8 cellular contexts compared by ENCODE assay signal in genomic region chr4:148216866-148217814, GRCh38.
DNase-seq lines count a peak whose midpoint lies in the region; ATAC-seq and TF ChIP-seq lines count a peak whose summit lies in the region.

No MANE protein-coding gene starts in this region.

- H3K4me1 ChIP-seq in DND-41 (ENCODE audit: insufficient read depth, low read length) (peaks cover 10% of the 10 kb centered on the region), body of pancreas (peaks cover 36% of the 10 kb centered on the region), sigmoid colon (peaks cover 0 to 48% (median 33%) of the 10 kb centered on the region in 4 donors), vagina (peaks cover 36% of the 10 kb centered on the region)

- no peak overlapping the region for H3K9ac ChIP-seq in DND-41 (ENCODE audit: low read depth, low read length)

- DNase-seq in DND-41 (peak; percentile 39), body of pancreas (peak in 3 of 4 donors; percentile 33 to 45 (median 37)), sigmoid colon (no peak), NCI-H2171 treated with DMSO at 0.1 percent for 48 hours (lab: John Stamatoyannopoulos, UW) (no peak), HEK293T (ENCODE audit: extremely low spot score) (no peak), vagina (ENCODE audit: extremely low spot score in 2 of 2) (no peak)

- H3K4me2 ChIP-seq in DND-41 (ENCODE audit: insufficient read depth, low read length): peak overlapping the region; percentile 52

- ATAC-seq in DND-41 (ENCODE audit: insufficient read depth, low read depth): peak; percentile 89
- peak; percentile 93 for ATAC-seq in GM19455 (IDR thresholded peaks at IDR 0.05; ENCODE audit: unreplicated experiment)
- ATAC-seq in HG03469 (IDR thresholded peaks at IDR 0.05; ENCODE audit: unreplicated experiment): peak; percentile 94
- ATAC-seq in body of pancreas: peak; percentile 57

- H3K36me3 ChIP-seq in DND-41 (ENCODE audit: insufficient read depth, low read length) (no peaks in the 10 kb centered on the region), body of pancreas (replicated peaks in 1 of 2; ENCODE audit: insufficient read depth in 1 of 2, low read depth in 2 of 2) (no peaks in the 10 kb centered on the region), sigmoid colon (no peaks in the 10 kb centered on the region), vagina (no peaks in the 10 kb centered on the region)

- peak overlapping the region; percentile 43 for H2AFZ ChIP-seq in DND-41 (ENCODE audit: low read depth, low read length)

- H3K4me3 ChIP-seq in DND-41 (ENCODE audit: low read depth in 1 of 2, low read length in 2 of 2): peak overlapping the region in 1 of 2 experiments; percentile 42; a peak in 2 of 4 replicates
- no peak overlapping the region for H3K4me3 ChIP-seq in body of pancreas
- peak overlapping the region in 2 of 4 donors; percentile 16 to 22 for H3K4me3 ChIP-seq in sigmoid colon
- H3K4me3 ChIP-seq in vagina: no peak overlapping the region

- TF ChIP-seq CTCF in DND-41 (IDR thresholded peaks at IDR 0.05; ENCODE audit: borderline replicate concordance, extremely low read depth, low read length, poor library complexity, severe bottlenecking) (no peak), body of pancreas (IDR thresholded peaks at IDR 0.05) (no peak), sigmoid colon (IDR thresholded peaks at IDR 0.05) (no peak), vagina (IDR thresholded peaks at IDR 0.05) (no peak)

- TF ChIP-seq EP300 in sigmoid colon (IDR thresholded peaks at IDR 0.05): no peak

- no peaks in the 10 kb centered on the region for H4K20me1 ChIP-seq in DND-41 (ENCODE audit: insufficient read depth, low read length)

- intact Hi-C loops in body of pancreas (cut with DNase I) (no loop called here), sigmoid colon (cut with DNase I) (loop anchor here (5.0 kb wide), 1 partner anchor 225 kb away; the partner anchor contains the start of gene NR3C2), vagina (cut with DNase I) (no loop called here)

- WGBS in body of pancreas, 2 donors: 37 to 46% methylated on average over 5 of the region's 5 CpGs
- 39 to 60% methylated on average over 5 of the region's 5 CpGs for WGBS in sigmoid colon, 2 donors

- POLR2A ChIA-PET in HEK293T (lab: Yijun Ruan, JAX): no interaction called here

- CTCF ChIA-PET in HEK293T (lab: Yijun Ruan, JAX): interaction anchor here (0.6 kb wide), 2 partner anchors 158 to 508 kb away, joined by 3 read pairs; no protein-coding TSS in a partner anchor

- no peaks in the 10 kb centered on the region for H3K27me3 ChIP-seq in DND-41 (ENCODE audit: insufficient read depth, low read length, poor library complexity)
- H3K27me3 ChIP-seq in body of pancreas: no peaks in the 10 kb centered on the region
- H3K27me3 ChIP-seq in sigmoid colon: no peaks in the 10 kb centered on the region
- no peaks in the 10 kb centered on the region for H3K27me3 ChIP-seq in vagina

- H3K27ac ChIP-seq in DND-41 (ENCODE audit: low read length): 0 out of 2 replicates have a peak overlapping the region, but pooled peaks have one; percentile 28
- peak overlapping the region; percentile 44 to 79 (median 68) for H3K27ac ChIP-seq in body of pancreas
- peak overlapping the region in 3 of 4 donors; percentile 19 to 78 (median 75) for H3K27ac ChIP-seq in sigmoid colon
- no peak overlapping the region for H3K27ac ChIP-seq in vagina

- H3K9me3 ChIP-seq in DND-41 (ENCODE audit: insufficient read depth, low read length, severe bottlenecking): no peaks in the 10 kb centered on the region
- H3K9me3 ChIP-seq in body of pancreas: no peaks in the 10 kb centered on the region
- H3K9me3 ChIP-seq in sigmoid colon: no peaks in the 10 kb centered on the region
- no peaks in the 10 kb centered on the region for H3K9me3 ChIP-seq in vagina

- TF ChIP-seq POLR2A in body of pancreas (IDR thresholded peaks at IDR 0.05) (no peak), sigmoid colon (IDR thresholded peaks at IDR 0.05) (no peak), vagina (IDR thresholded peaks at IDR 0.05) (no peak)

- H3K79me2 ChIP-seq in DND-41 (ENCODE audit: insufficient read depth, low read length): no peaks in the 10 kb centered on the region

TF ChIP-seq in HEK293T, 16 proteins besides CTCF, POLR2A, EP300 and RAD21:
- no peak for TF ChIP-seq ZNF384 (IDR thresholded peaks at IDR 0.05)
- TF ChIP-seq TARDBP (IDR thresholded peaks at IDR 0.05): no peak
- TF ChIP-seq HDGF (IDR thresholded peaks at IDR 0.05; ENCODE audit: borderline replicate concordance): no peak
- no peak for TF ChIP-seq ELF4 (IDR thresholded peaks at IDR 0.05)
- no peak for TF ChIP-seq SUZ12 (IDR thresholded peaks at IDR 0.05)
- no peak for TF ChIP-seq NFRKB (IDR thresholded peaks at IDR 0.05)
- TF ChIP-seq L3MBTL2 (conservative IDR thresholded peaks at IDR 0.05): no peak
- no peak for TF ChIP-seq FOXA1 (IDR thresholded peaks at IDR 0.05)
- no peak for TF ChIP-seq ARNT (IDR thresholded peaks at IDR 0.05)
- no peak for TF ChIP-seq SP1 (IDR thresholded peaks at IDR 0.05)
- no peak for TF ChIP-seq PKNOX1 (IDR thresholded peaks at IDR 0.05)
- no peak for TF ChIP-seq LEF1 (IDR thresholded peaks at IDR 0.05; ENCODE audit: borderline replicate concordance)

Comparison
In these comparisons a context has a peak if more than half of its experiments do, and no peak if none do; other contexts are left out.
1. DNase-seq: peak in DND-41 (single experiment) and body of pancreas (3 of 4); none in sigmoid colon (single experiment), NCI-H2171 treated with DMSO at 0.1 percent for 48 hours (single experiment), HEK293T (single experiment) and vagina (0 of 2).
2. Peak in every context shown above with its lines, with median percentiles within 50 percentile points of each other: ATAC-seq.